8 cellular contexts compared by ENCODE assay signal in genomic region chr2:219362524-219363164, GRCh38. TPM values are rescaled to one million over a fixed set of nuclear protein-coding genes. Genes with fewer than 3 reads are reported as not detected.
DNase-seq lines count a peak whose midpoint lies in the region; ATAC-seq and TF ChIP-seq lines count a peak whose summit lies in the region.

No MANE protein-coding gene starts in this region.

- peak; percentile 83 for ATAC-seq in HG03175 (IDR thresholded peaks at IDR 0.05; ENCODE audit: unreplicated experiment)
- peak; percentile 64 for ATAC-seq in Panc1

- H3K9me3 ChIP-seq in AG04450 (ENCODE audit: control insufficient read depth, insufficient read depth, low read length), result peaks cover 5% of the 10 kb centered on the region; the same call in 1 of the 2 replicates
- H3K9me3 ChIP-seq in Panc1 (ENCODE audit: control insufficient read depth, insufficient read depth, low read depth, low read length), result no peaks in the 10 kb centered on the region
- no peaks in the 10 kb centered on the region for H3K9me3 ChIP-seq in tibial artery

- H3K36me3 ChIP-seq in Panc1 (ENCODE audit: control insufficient read depth, insufficient read depth, low read length) (no peaks in the 10 kb centered on the region), tibial artery (no peaks in the 10 kb centered on the region)

- POLR2A ChIA-PET in AG04450 (lab: Yijun Ruan, JAX) (interaction anchor here (0.7 kb wide), 1 partner anchor 53 kb away, joined by 6 read pairs; the partner anchor contains the start of gene PTPRN), Panc1 (lab: Charles Lee) (no interaction called here)

- intact Hi-C loops in Panc1 (cut with micrococcal nuclease; ENCODE audit: unreplicated experiment) (no loop called here), tibial artery (cut with DNase I; ENCODE audit: low total_unique reads) (no loop called here)

- H3K27ac ChIP-seq in AG04450 (ENCODE audit: low read depth, low read length), result peak overlapping the region; percentile 21
- H3K27ac ChIP-seq in Panc1 (ENCODE audit: low read length), result peak overlapping the region; percentile 55; the same call in 1 of the 2 replicates
- H3K27ac ChIP-seq in tibial artery, result no peak overlapping the region

- H3K27me3 ChIP-seq in AG04450 (ENCODE audit: control insufficient read depth, insufficient read depth, low read length) (peaks cover 27% of the 10 kb centered on the region), Panc1 (ENCODE audit: control insufficient read depth, insufficient read depth, low read length) (no peaks in the 10 kb centered on the region; the same call in 1 of the 2 replicates), tibial artery (peaks cover 0 to 22% of the 10 kb centered on the region in 2 donors)

- no TSS peak for BruUV-seq in Panc1 (replicated peaks; lab: Mats Ljungman, UMichigan)

- in situ Hi-C loops in Panc1 (cut with HindIII; ENCODE audit: low pct_unique_long_range_greater_than_20kb, low sequenced_read_pairs), result no loop called here

- TF ChIP-seq CTCF in AG04450 (IDR thresholded peaks at IDR 0.05; ENCODE audit: low read depth, low read length), result no peak
- no peak for TF ChIP-seq CTCF in Panc1 (IDR thresholded peaks at IDR 0.05)
- no peak for TF ChIP-seq CTCF in foreskin fibroblast (IDR thresholded peaks at IDR 0.05; ENCODE audit: low read depth, low read length)
- TF ChIP-seq CTCF in tibial artery (IDR thresholded peaks at IDR 0.05), result no peak

- H3K4me3 ChIP-seq in AG04450 (ENCODE audit: low read depth, low read length) (no peak overlapping the region), Panc1 (ENCODE audit: low read depth in 2 of 2, low read length in 2 of 2) (no peak overlapping the region), foreskin fibroblast (ENCODE audit: low read depth in 1 of 2, low read length in 2 of 2) (no peak overlapping the region), tibial artery (no peak overlapping the region)

- peak; percentile 94 for DNase-seq in AG04450 (ENCODE audit: low read depth, low spot score)
- peak; percentile 30 for DNase-seq in GM19238 (ENCODE audit: insufficient read length, low spot score)
- DNase-seq in Panc1 (ENCODE audit: low read depth, low spot score), result no peak
- DNase-seq in foreskin fibroblast, result peak; percentile 96 to 98
- DNase-seq in tibial artery, result peak; percentile 60 to 75
- DNase-seq in NCI-H748 treated with DMSO at 0.1 percent for 48 hours (lab: John Stamatoyannopoulos, UW), result no peak
- DNase-seq in SKM-1 treated with dmso at 0.1 percent for 144 hours (lab: John Stamatoyannopoulos, UW; ENCODE audit: unreplicated experiment), result no peak

- H3K4me1 ChIP-seq in Panc1 (ENCODE audit: control insufficient read depth, insufficient read depth, low read length), result peaks cover 5% of the 10 kb centered on the region
- peaks cover 0 to 12% (median 11%) of the 10 kb centered on the region in 4 donors for H3K4me1 ChIP-seq in tibial artery

- CTCF ChIA-PET in AG04450 (lab: Charles Lee) (interaction anchor here (0.8 kb wide), 1 partner anchor 68 kb away, joined by 3 read pairs; no protein-coding TSS in a partner anchor), Panc1 (lab: Charles Lee) (no interaction called here)

RNA-seq across cellular contexts. Expression of gene DNPEP, which starts 25.1 kb away (rescaled TPM):
- 41.5 and 71.2 TPM in 2 replicates for polyA plus RNA-seq in AG04450 (2011; rRNA removed)
- polyA minus RNA-seq in AG04450 (2011; rRNA and poly(A)+ RNA removed), result 48.2 and 81.9 TPM in 2 replicates
- 107 TPM for total RNA-seq in Panc1 (2021; ENCODE audit: unreplicated experiment)
- polyA plus RNA-seq in Panc1 (2012; ENCODE audit: insufficient read length), result 149 TPM

RNA-seq across cellular contexts. Expression of gene RESP18, which starts 30.1 kb away (rescaled TPM):
- polyA plus RNA-seq in AG04450 (2011; rRNA removed), result not detected in 2 replicates
- polyA minus RNA-seq in AG04450 (2011; rRNA and poly(A)+ RNA removed), result not detected in 2 replicates
- total RNA-seq in Panc1 (2021; ENCODE audit: unreplicated experiment), result not detected
- polyA plus RNA-seq in Panc1 (2012; ENCODE audit: insufficient read length), result not detected

RNA-seq across cellular contexts. Expression of gene PTPRN, which starts 53.4 kb away (rescaled TPM):
- 11.7 and 15.1 TPM in 2 replicates for polyA plus RNA-seq in AG04450 (2011; rRNA removed)
- polyA minus RNA-seq in AG04450 (2011; rRNA and poly(A)+ RNA removed), result 19.8 and 26.2 TPM in 2 replicates
- not detected for total RNA-seq in Panc1 (2021; ENCODE audit: unreplicated experiment)
- 0.35 TPM for polyA plus RNA-seq in Panc1 (2012; ENCODE audit: insufficient read length)

RNA-seq across cellular contexts. Expression of gene DES, which starts 55.5 kb away (rescaled TPM):
- 19.8 and 24.9 TPM in 2 replicates for polyA plus RNA-seq in AG04450 (2011; rRNA removed)
- 40.7 and 49.5 TPM in 2 replicates for polyA minus RNA-seq in AG04450 (2011; rRNA and poly(A)+ RNA removed)
- total RNA-seq in Panc1 (2021; ENCODE audit: unreplicated experiment), result 0.69 TPM
- 0.19 TPM for polyA plus RNA-seq in Panc1 (2012; ENCODE audit: insufficient read length)

Comparison
In these comparisons a context has a peak if more than half of its experiments do, and no peak if none do; other contexts are left out.
1. DNase-seq: peak in AG04450 (single experiment), GM19238 (single experiment), foreskin fibroblast (2 of 2) and tibial artery (2 of 2); none in Panc1 (single experiment), NCI-H748 treated with DMSO at 0.1 percent for 48 hours (single experiment) and SKM-1 treated with dmso at 0.1 percent for 144 hours (single experiment).
2. H3K27ac ChIP-seq: peak in AG04450 (single experiment) and Panc1 (single experiment); none in tibial artery (0 of 2).